Comparison of ENCODE assay signal across 22 cellular contexts in the genomic region with DNA sequence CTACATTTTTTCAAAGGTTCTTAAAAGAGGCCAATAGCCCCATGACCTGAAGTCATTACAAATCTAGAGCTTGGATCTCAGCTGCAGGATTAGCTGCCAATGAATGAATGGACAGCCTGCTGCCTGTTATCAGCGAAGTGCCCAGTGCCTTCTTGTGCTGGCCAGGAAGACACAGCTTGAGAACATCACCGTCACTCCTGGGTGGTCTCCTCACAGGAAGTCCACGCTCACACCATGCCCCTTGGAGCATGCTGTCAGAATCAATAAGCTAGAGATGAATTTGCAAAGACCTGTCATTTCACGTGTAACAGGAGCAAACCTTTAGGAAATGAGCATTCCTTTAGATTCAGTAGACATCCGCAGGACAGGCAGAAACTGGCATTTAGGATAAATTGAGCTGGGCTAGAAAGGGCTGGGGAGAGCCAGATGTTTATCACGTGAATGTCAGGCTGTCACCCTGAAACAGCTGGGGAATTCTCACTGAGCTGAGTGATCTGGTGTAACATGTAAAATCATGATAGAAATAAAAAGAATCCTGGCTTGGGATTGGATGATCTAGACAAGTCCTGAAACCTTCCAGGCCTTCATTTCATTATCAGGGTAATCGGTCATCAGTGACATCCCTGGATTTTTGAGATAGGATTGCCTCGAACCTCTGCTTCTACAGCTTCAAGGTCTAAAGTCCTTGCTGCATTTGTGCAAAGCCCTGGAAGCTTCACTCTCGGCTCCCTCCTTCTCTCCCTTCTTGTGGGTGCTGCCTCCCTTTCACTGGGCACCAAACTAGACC. TPM values are rescaled to one million over a fixed set of nuclear protein-coding genes. Genes with fewer than 3 reads are reported as not detected.
DNase-seq lines count a peak whose midpoint lies in the region; ATAC-seq and TF ChIP-seq lines count a peak whose summit lies in the region.
"Had no signal": no experiment of that assay in that cellular context is flagged by ENCODE, and none has a peak within 500 bp of the region (broad histone marks: within the 10 kb centered on the region; RNA-seq: fewer than 3 reads in every experiment).

No MANE protein-coding gene starts in this region.

- H3K27me3 Mint-ChIP-seq in CD14-positive monocyte (ENCODE audit: low read depth in 3 of 3) = peaks cover 3 to 6% (median 5%) of the 10 kb centered on the region in 3 donors
- H3K27me3 Mint-ChIP-seq in activated naive CD8-positive, alpha-beta T cell treated with anti-CD3 and anti-CD28 coated beads, Interleukin-2, amount 50 U/mL, for 24 hours = peaks cover 6% of the 10 kb centered on the region
- peaks cover 3 to 5% of the 10 kb centered on the region in 2 donors for H3K27me3 Mint-ChIP-seq in stimulated activated naive B cell treated with anti-CD40 and anti-IgM and Interleukin-4, amounts not matched to agents 10 μg/mL and 1 μg/mL and 100 μg/mL, for 72 hours

- DNase-seq in CD14-positive monocyte (ENCODE audit: low spot score) (peak; percentile 19), RWPE1 (ENCODE audit: low spot score) (no peak), epithelial cell of esophagus (ENCODE audit: low read depth) (peak; percentile 24), cardiac septum (ENCODE audit: low spot score) (no peak)
- no peak for DNase-seq in activated naive CD8-positive, alpha-beta T cell treated with anti-CD3 and anti-CD28 coated beads, Interleukin-2, amount 50 U/mL, for 24 hours
- DNase-seq in stimulated activated naive B cell treated with anti-CD40 and anti-IgM and Interleukin-4, amounts not matched to agents 10 μg/mL and 1 μg/mL and 100 μg/mL, for 72 hours = no peak
- DNase-seq: 8988T, ACHN, BE2C, Calu3, DMS79 treated with DMSO at 0.1 percent for 48 hours, KG1, MG63, NCI-H1694, NCI-H2029 treated with DMSO at 0.1 percent for 48 hours, NCI-H526 treated with DMSO at 0.1 percent for 48 hours, SIG-M5 had no signal

- peaks cover 5% of the 10 kb centered on the region for H3K4me1 Mint-ChIP-seq in CD14-positive monocyte
- peaks cover 2% of the 10 kb centered on the region for H3K4me1 Mint-ChIP-seq in activated naive CD8-positive, alpha-beta T cell treated with anti-CD3 and anti-CD28 coated beads, Interleukin-2, amount 50 U/mL, for 24 hours
- peaks cover 10 to 12% of the 10 kb centered on the region in 2 donors for H3K4me1 Mint-ChIP-seq in stimulated activated naive B cell treated with anti-CD40 and anti-IgM and Interleukin-4, amounts not matched to agents 10 μg/mL and 1 μg/mL and 100 μg/mL, for 72 hours

- H3K36me3 Mint-ChIP-seq in CD14-positive monocyte = no peaks in the 10 kb centered on the region
- H3K36me3 Mint-ChIP-seq in activated naive CD8-positive, alpha-beta T cell treated with anti-CD3 and anti-CD28 coated beads, Interleukin-2, amount 50 U/mL, for 24 hours (ENCODE audit: low read depth) = no peaks in the 10 kb centered on the region
- H3K36me3 Mint-ChIP-seq in stimulated activated naive B cell treated with anti-CD40 and anti-IgM and Interleukin-4, amounts not matched to agents 10 μg/mL and 1 μg/mL and 100 μg/mL, for 72 hours = peaks cover 0 to 4% of the 10 kb centered on the region in 2 donors

- H3K4me1 ChIP-seq in mesodermal cell (ENCODE audit: control insufficient read depth, insufficient read depth, low read length, poor library complexity, severe bottlenecking) = peaks cover 21% of the 10 kb centered on the region
- H3K4me1 ChIP-seq: BE2C had no signal

- H3K4me3 ChIP-seq in epithelial cell of esophagus (ENCODE audit: low read length) (no peak overlapping the region), mesodermal cell (ENCODE audit: extremely low read depth, insufficient read depth, low read length, poor library complexity, severe bottlenecking) (no peak overlapping the region)
- H3K4me3 ChIP-seq: MG63, SK-N-MC had no signal

- no peak overlapping the region for H3K4me3 Mint-ChIP-seq in CD14-positive monocyte
- no peak overlapping the region for H3K4me3 Mint-ChIP-seq in activated naive CD8-positive, alpha-beta T cell treated with anti-CD3 and anti-CD28 coated beads, Interleukin-2, amount 50 U/mL, for 24 hours
- H3K4me3 Mint-ChIP-seq in stimulated activated naive B cell treated with anti-CD40 and anti-IgM and Interleukin-4, amounts not matched to agents 10 μg/mL and 1 μg/mL and 100 μg/mL, for 72 hours = no peak overlapping the region

- no peaks in the 10 kb centered on the region for H3K36me3 ChIP-seq in mesodermal cell (ENCODE audit: control insufficient read depth, insufficient read depth, low read length)
- H3K36me3 ChIP-seq: BE2C, MG63 had no signal

- WGBS in mesodermal cell (ENCODE audit: insufficient coverage in 2 of 2), 2 experiments = 72 to 84% methylated on average over 9 of the region's 9 CpGs

- peaks cover 0 to 5% (median 3%) of the 10 kb centered on the region in 7 donors for H3K9me3 Mint-ChIP-seq in CD14-positive monocyte
- H3K9me3 Mint-ChIP-seq in activated naive CD8-positive, alpha-beta T cell treated with anti-CD3 and anti-CD28 coated beads, Interleukin-2, amount 50 U/mL, for 24 hours = no peaks in the 10 kb centered on the region
- H3K9me3 Mint-ChIP-seq in stimulated activated naive B cell treated with anti-CD40 and anti-IgM and Interleukin-4, amounts not matched to agents 10 μg/mL and 1 μg/mL and 100 μg/mL, for 72 hours = peaks cover 5% of the 10 kb centered on the region in 2 donors

- TF ChIP-seq CTCF in CD14-positive monocyte (IDR thresholded peaks at IDR 0.05) (no peak), RWPE1 (conservative IDR thresholded peaks at IDR 0.05; ENCODE audit: low read depth) (no peak), epithelial cell of esophagus (IDR thresholded peaks at IDR 0.05; ENCODE audit: insufficient read depth, low read depth, low read length, missing control alignments) (no peak)

- ATAC-seq in activated naive CD8-positive, alpha-beta T cell treated with anti-CD3 and anti-CD28 coated beads, Interleukin-2, amount 50 U/mL, for 24 hours = no peak
- no peak for ATAC-seq in HG03095 (IDR thresholded peaks at IDR 0.05; ENCODE audit: unreplicated experiment)
- ATAC-seq in stimulated activated naive B cell treated with anti-CD40 and anti-IgM and Interleukin-4, amounts not matched to agents 10 μg/mL and 1 μg/mL and 100 μg/mL, for 72 hours (replicated peaks) = no peak

- H3K9me3 ChIP-seq in mesodermal cell (ENCODE audit: control insufficient read depth, low read length) = no peaks in the 10 kb centered on the region
- H3K9me3 ChIP-seq: BE2C, MG63 had no signal

- POLR2A ChIA-PET in RWPE1 (lab: Yijun Ruan, JAX; ENCODE audit: low non-redundant PET) = no interaction called here

- CTCF ChIA-PET in RWPE1 (lab: Yijun Ruan, JAX) = interaction anchor here (0.5 to 1.0 kb wide), 7 partner anchors 9 to 179 kb away, joined by 3 to 7 read pairs (median 3); no protein-coding TSS in a partner anchor

- H3K27ac ChIP-seq in RWPE1 (peak overlapping the region; percentile 64), mesodermal cell (ENCODE audit: low read depth, low read length, severe bottlenecking) (peak overlapping the region; percentile 49)
- H3K27ac ChIP-seq: SK-N-MC had no signal

- intact Hi-C loops in CD14-positive monocyte (cut with micrococcal nuclease) = no loop called here
- intact Hi-C loops in cardiac septum (cut with DNase I) = no loop called here

- H3K27ac Mint-ChIP-seq in CD14-positive monocyte = no peak overlapping the region
- no peak overlapping the region for H3K27ac Mint-ChIP-seq in activated naive CD8-positive, alpha-beta T cell treated with anti-CD3 and anti-CD28 coated beads, Interleukin-2, amount 50 U/mL, for 24 hours
- no peak overlapping the region for H3K27ac Mint-ChIP-seq in stimulated activated naive B cell treated with anti-CD40 and anti-IgM and Interleukin-4, amounts not matched to agents 10 μg/mL and 1 μg/mL and 100 μg/mL, for 72 hours

RNA-seq across cellular contexts. Expression of gene MEDAG, which starts 49.9 kb away (rescaled TPM):
- not detected for polyA plus RNA-seq in CD14-positive monocyte
- 1.7 TPM for polyA plus RNA-seq in mesodermal cell (2013, experiment 1 of 2)
- 1.3 TPM for polyA plus RNA-seq in mesodermal cell (2013, experiment 2 of 2)
- total RNA-seq in cardiac septum = 11.7 TPM
- total RNA-seq: HT1080, NCI-H460 had no signal

Comparison
In these comparisons a context has a peak if more than half of its experiments do, and no peak if none do; other contexts are left out.
1. DNase-seq: peak in CD14-positive monocyte (single experiment) and epithelial cell of esophagus (single experiment); none in RWPE1 (single experiment), cardiac septum (single experiment), activated naive CD8-positive, alpha-beta T cell treated with anti-CD3 and anti-CD28 coated beads, Interleukin-2, amount 50 U/mL, for 24 hours (single experiment) and stimulated activated naive B cell treated with anti-CD40 and anti-IgM and Interleukin-4, amounts not matched to agents 10 μg/mL and 1 μg/mL and 100 μg/mL, for 72 hours (single experiment).